In the genomic region with DNA sequence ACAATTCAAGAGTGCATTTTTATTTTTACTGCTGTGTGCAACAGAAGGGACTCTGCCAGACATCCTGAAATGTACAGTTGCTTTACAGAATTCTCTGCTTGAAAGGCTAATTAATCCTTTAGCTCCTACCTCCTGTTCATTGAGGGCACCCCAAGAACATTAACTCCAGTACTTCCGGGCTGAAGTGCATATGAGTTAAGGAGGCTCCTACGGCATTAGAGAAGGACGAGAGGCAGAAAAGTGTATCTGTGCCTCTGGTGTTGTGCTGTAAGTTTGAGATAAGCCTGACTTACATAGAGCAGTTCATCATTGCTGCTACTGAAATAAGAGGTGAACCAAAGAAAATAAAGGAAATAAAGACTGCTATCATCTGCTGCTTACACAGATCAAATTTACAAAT, we compare ENCODE assay signal across 1 cellular context.
TF ChIP-seq lines count a peak whose summit lies in the region.

No MANE protein-coding gene starts in this region.

TF ChIP-seq in K562, 482 proteins besides CTCF, POLR2A, EP300 and RAD21 (continued from another document and continues in another):
- TF ChIP-seq SIX5 (IDR thresholded peaks at IDR 0.05; ENCODE audit: borderline replicate concordance in 1 of 2, insufficient read depth in 1 of 2, low read depth in 1 of 2, low read length in 2 of 2), result no peak
- no peak for TF ChIP-seq TRIM25 (IDR thresholded peaks at IDR 0.05; ENCODE audit: borderline replicate concordance)
- no peak for TF ChIP-seq KDM5B (IDR thresholded peaks at IDR 0.05; ENCODE audit: insufficient replicate concordance, low read depth, low read length)
- TF ChIP-seq ZNF696 (CRISPR knock-in tag; conservative IDR thresholded peaks at IDR 0.05), result no peak
- TF ChIP-seq PHTF2 (CRISPR knock-in tag; IDR thresholded peaks at IDR 0.05), result no peak
- TF ChIP-seq ZNF507 (tag; conservative IDR thresholded peaks at IDR 0.05), result no peak
- TF ChIP-seq HLTF (IDR thresholded peaks at IDR 0.05), result 0 out of 2 replicates have a peak, but pooled peaks have one; percentile 40
- TF ChIP-seq ZNF253 (CRISPR knock-in tag; conservative IDR thresholded peaks at IDR 0.05), result no peak
- TF ChIP-seq, protein P1, sequence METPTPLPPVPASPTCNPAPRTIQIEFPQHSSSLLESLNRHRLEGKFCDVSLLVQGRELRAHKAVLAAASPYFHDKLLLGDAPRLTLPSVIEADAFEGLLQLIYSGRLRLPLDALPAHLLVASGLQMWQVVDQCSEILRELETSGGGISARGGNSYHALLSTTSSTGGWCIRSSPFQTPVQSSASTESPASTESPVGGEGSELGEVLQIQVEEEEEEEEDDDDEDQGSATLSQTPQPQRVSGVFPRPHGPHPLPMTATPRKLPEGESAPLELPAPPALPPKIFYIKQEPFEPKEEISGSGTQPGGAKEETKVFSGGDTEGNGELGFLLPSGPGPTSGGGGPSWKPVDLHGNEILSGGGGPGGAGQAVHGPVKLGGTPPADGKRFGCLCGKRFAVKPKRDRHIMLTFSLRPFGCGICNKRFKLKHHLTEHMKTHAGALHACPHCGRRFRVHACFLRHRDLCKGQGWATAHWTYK (CRISPR knock-in tag; IDR thresholded peaks at IDR 0.05), result no peak
- TF ChIP-seq PHF8 (IDR thresholded peaks at IDR 0.05; ENCODE audit: borderline replicate concordance, low read length), result no peak
- no peak for TF ChIP-seq CHD2 (IDR thresholded peaks at IDR 0.05; ENCODE audit: low read depth, low read length)
- no peak for TF ChIP-seq POLR2B (IDR thresholded peaks at IDR 0.05; ENCODE audit: low read depth, partially characterized antibody)
- TF ChIP-seq PPARD (CRISPR knock-in tag; IDR thresholded peaks at IDR 0.05), result no peak
- TF ChIP-seq ZC3H4 (CRISPR knock-in tag; IDR thresholded peaks at IDR 0.05; ENCODE audit: borderline replicate concordance), result no peak
- TF ChIP-seq PRPF4 (IDR thresholded peaks at IDR 0.05; ENCODE audit: insufficient read depth, low read depth, low read length, poor library complexity, severe bottlenecking), result no peak
- no peak for TF ChIP-seq MTA3 (IDR thresholded peaks at IDR 0.05; ENCODE audit: borderline replicate concordance)
- no peak for TF ChIP-seq ZC3H11A (IDR thresholded peaks at IDR 0.05; ENCODE audit: low read depth, low read length)
- no peak for TF ChIP-seq ETS2 (tag; IDR thresholded peaks at IDR 0.05; ENCODE audit: borderline replicate concordance, poor library complexity, severe bottlenecking)
- TF ChIP-seq RBM17 (IDR thresholded peaks at IDR 0.05; ENCODE audit: borderline replicate concordance, low read depth, low read length), result no peak
- TF ChIP-seq CSDE1 (IDR thresholded peaks at IDR 0.05), result no peak
- peak in 1 of 2 experiments; percentile 71; a peak in 1 of 3 replicates for TF ChIP-seq CBX3 (IDR thresholded peaks at IDR 0.05; ENCODE audit: borderline replicate concordance in 1 of 2, low read length in 2 of 2)
- no peak for TF ChIP-seq ZNF780A (CRISPR knock-in tag; IDR thresholded peaks at IDR 0.05)
- no peak for TF ChIP-seq MBD2 (IDR thresholded peaks at IDR 0.05; ENCODE audit: borderline replicate concordance, low read depth)
- no peak for TF ChIP-seq U2AF2 (optimal IDR thresholded peaks at IDR 0.05; ENCODE audit: low read depth, low read length)
- TF ChIP-seq ZNF583 (CRISPR knock-in tag; IDR thresholded peaks at IDR 0.05), result no peak
- no peak for TF ChIP-seq ZNF586 (CRISPR knock-in tag; conservative IDR thresholded peaks at IDR 0.05)
- TF ChIP-seq THAP7 (CRISPR knock-in tag; IDR thresholded peaks at IDR 0.05), result no peak
- TF ChIP-seq SOX6 (IDR thresholded peaks at IDR 0.05), result 0 out of 2 replicates have a peak, but pooled peaks have one; percentile 43
- TF ChIP-seq FOXJ2 (tag; IDR thresholded peaks at IDR 0.05), result no peak
- no peak for TF ChIP-seq SAP30 (IDR thresholded peaks at IDR 0.05; ENCODE audit: borderline replicate concordance, insufficient read depth, low read depth, low read length, poor library complexity, severe bottlenecking)
- TF ChIP-seq KDM1A (IDR thresholded peaks at IDR 0.05), result no peak
- TF ChIP-seq MTA2 (IDR thresholded peaks at IDR 0.05; ENCODE audit: low read depth), result peak; percentile 60; the same call in 1 of the 2 replicates
- TF ChIP-seq, protein P2, sequence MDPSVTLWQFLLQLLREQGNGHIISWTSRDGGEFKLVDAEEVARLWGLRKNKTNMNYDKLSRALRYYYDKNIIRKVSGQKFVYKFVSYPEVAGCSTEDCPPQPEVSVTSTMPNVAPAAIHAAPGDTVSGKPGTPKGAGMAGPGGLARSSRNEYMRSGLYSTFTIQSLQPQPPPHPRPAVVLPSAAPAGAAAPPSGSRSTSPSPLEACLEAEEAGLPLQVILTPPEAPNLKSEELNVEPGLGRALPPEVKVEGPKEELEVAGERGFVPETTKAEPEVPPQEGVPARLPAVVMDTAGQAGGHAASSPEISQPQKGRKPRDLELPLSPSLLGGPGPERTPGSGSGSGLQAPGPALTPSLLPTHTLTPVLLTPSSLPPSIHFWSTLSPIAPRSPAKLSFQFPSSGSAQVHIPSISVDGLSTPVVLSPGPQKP (CRISPR knock-in tag; IDR thresholded peaks at IDR 0.05), result no peak
- TF ChIP-seq SIRT6 (IDR thresholded peaks at IDR 0.05; ENCODE audit: low read depth, low read length), result no peak
- TF ChIP-seq POLR3G (IDR thresholded peaks at IDR 0.05; ENCODE audit: extremely low read depth, insufficient read length, insufficient replicate concordance), result no peak
- no peak for TF ChIP-seq PBX2 (CRISPR knock-in tag; IDR thresholded peaks at IDR 0.05; ENCODE audit: low read depth)
- peak; percentile 45; the same call in 1 of the 2 replicates for TF ChIP-seq PBX2 (tag; conservative IDR thresholded peaks at IDR 0.05; ENCODE audit: low read depth)
- TF ChIP-seq MED1 (CRISPR knock-in tag; IDR thresholded peaks at IDR 0.05; ENCODE audit: borderline replicate concordance), result no peak
- TF ChIP-seq HMGN3 (IDR thresholded peaks at IDR 0.05; ENCODE audit: borderline replicate concordance, extremely low read depth, insufficient read length, low read depth, low read length), result no peak
- TF ChIP-seq CHD1 (IDR thresholded peaks at IDR 0.05; ENCODE audit: low read length), result no peak
- TF ChIP-seq TEAD1 (CRISPR knock-in tag; IDR thresholded peaks at IDR 0.05), result no peak
- peak; percentile 61 for TF ChIP-seq ETV1 (tag; conservative IDR thresholded peaks at IDR 0.05; ENCODE audit: low read depth)
- TF ChIP-seq RBBP5 (IDR thresholded peaks at IDR 0.05; ENCODE audit: borderline replicate concordance, insufficient read depth, low read length, poor library complexity, severe bottlenecking), result no peak
- TF ChIP-seq YY1 (IDR thresholded peaks at IDR 0.05; ENCODE audit: borderline replicate concordance in 1 of 3, control insufficient read depth in 1 of 3, extremely low read depth in 1 of 3, insufficient read depth in 3 of 3, insufficient read length in 1 of 3, insufficient replicate concordance in 2 of 3, low read depth in 1 of 3, low read length in 2 of 3), result no peak
- TF ChIP-seq ZNF354B (CRISPR knock-in tag; IDR thresholded peaks at IDR 0.05), result no peak
- no peak for TF ChIP-seq ATF1 (CRISPR knock-in tag; IDR thresholded peaks at IDR 0.05)
- TF ChIP-seq ATF1 (tag; IDR thresholded peaks at IDR 0.05), result peak; percentile 27; the same call in 1 of the 2 replicates
- TF ChIP-seq NCOA1 (IDR thresholded peaks at IDR 0.05; ENCODE audit: low read depth), result no peak
- TF ChIP-seq ZBTB11 (CRISPR knock-in tag; IDR thresholded peaks at IDR 0.05), result no peak
- TF ChIP-seq CCNT2 (IDR thresholded peaks at IDR 0.05; ENCODE audit: borderline replicate concordance, extremely low read depth, insufficient read length, low read depth, low read length), result no peak
- no peak for TF ChIP-seq ELK3 (CRISPR knock-in tag; IDR thresholded peaks at IDR 0.05)
- no peak for TF ChIP-seq RBM22 (IDR thresholded peaks at IDR 0.05; ENCODE audit: low read depth, low read length, poor library complexity, severe bottlenecking)
- TF ChIP-seq KLF6 (CRISPR knock-in tag; IDR thresholded peaks at IDR 0.05; ENCODE audit: borderline replicate concordance), result no peak
- TF ChIP-seq POLR2H (tag; IDR thresholded peaks at IDR 0.05; ENCODE audit: low read depth), result 0 out of 2 replicates have a peak, but pooled peaks have one; percentile 37
- no peak for TF ChIP-seq ZNF79 (CRISPR knock-in tag; IDR thresholded peaks at IDR 0.05; ENCODE audit: low read depth)
- peak; percentile 88 for TF ChIP-seq CBFA2T3 (IDR thresholded peaks at IDR 0.05)
- TF ChIP-seq TRIM28 (IDR thresholded peaks at IDR 0.05), result no peak; the same call in 1 of the 2 replicates
- no peak for TF ChIP-seq MYC (IDR thresholded peaks at IDR 0.05; ENCODE audit: low read depth, low read length)
- TF ChIP-seq MYC (CRISPR knock-in tag; IDR thresholded peaks at IDR 0.05; ENCODE audit: borderline replicate concordance, low read depth), result no peak
- no peak for TF ChIP-seq MCM3 (IDR thresholded peaks at IDR 0.05)
- TF ChIP-seq MXI1 (IDR thresholded peaks at IDR 0.05; ENCODE audit: low read depth, low read length), result no peak
- 0 out of 2 replicates have a peak, but pooled peaks have one; percentile 35 for TF ChIP-seq SMAD4 (CRISPR knock-in tag; conservative IDR thresholded peaks at IDR 0.05)
- TF ChIP-seq ZNF175 (CRISPR knock-in tag; IDR thresholded peaks at IDR 0.05; ENCODE audit: low read depth), result no peak
- TF ChIP-seq ZNF316 (IDR thresholded peaks at IDR 0.05), result no peak
